ENCODE assay signal across 8 cellular contexts in the genomic region with DNA sequence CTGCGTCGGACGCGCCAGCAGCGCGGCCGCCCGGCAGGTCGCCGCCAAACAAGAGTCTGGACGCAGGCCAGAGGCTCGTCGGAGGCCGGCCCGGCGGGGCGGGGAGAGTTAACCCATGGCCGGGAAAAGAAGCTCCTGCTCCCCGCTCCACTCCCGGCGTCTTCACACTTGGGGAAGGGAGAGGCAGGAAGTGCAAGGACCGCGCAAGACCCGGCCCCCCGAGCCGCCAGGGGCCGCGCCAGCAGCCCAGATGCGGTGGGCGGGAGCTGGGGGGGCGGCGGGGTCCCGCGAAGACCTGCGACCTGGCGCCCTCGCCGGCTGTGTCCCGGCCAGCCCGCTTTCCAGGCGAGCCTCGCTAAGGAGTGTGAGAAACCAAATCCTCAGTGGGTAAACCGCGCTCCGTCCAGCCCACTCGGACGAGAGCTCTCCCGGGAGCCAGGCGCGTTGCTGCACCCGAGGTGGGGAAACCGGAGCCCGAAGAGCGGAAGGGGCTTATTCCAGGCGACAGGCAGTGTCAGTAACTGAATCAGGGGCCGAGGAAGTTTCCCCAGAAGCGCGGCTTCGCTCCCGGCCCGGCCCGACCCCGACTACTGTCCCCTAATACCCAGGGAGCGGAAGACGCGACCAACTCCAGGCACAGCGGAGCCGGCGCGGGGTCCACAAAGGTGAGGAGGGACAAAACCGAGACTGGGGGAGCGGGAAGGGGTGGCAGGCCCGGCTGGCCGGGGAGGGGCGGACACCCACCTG. TPM values are rescaled to one million over a fixed set of nuclear protein-coding genes. Genes with fewer than 3 reads are reported as not detected.
DNase-seq lines count a peak whose midpoint lies in the region; ATAC-seq and TF ChIP-seq lines count a peak whose summit lies in the region.

No MANE protein-coding gene starts in this region.

- peaks cover 29% of the 10 kb centered on the region for H3K79me2 ChIP-seq in osteoblast (ENCODE audit: insufficient read depth, low read length)

- no peaks in the 10 kb centered on the region for H3K36me3 Mint-ChIP-seq in glutamatergic neuron (ENCODE audit: unreplicated experiment)

- no peak overlapping the region for H3K27ac Mint-ChIP-seq in glutamatergic neuron (ENCODE audit: unreplicated experiment)

- peak overlapping the region; percentile 84 for H2AFZ ChIP-seq in osteoblast (ENCODE audit: low read length)

- H3K4me2 ChIP-seq in osteoblast (ENCODE audit: insufficient read depth, low read length): peak overlapping the region; percentile 90

- DNase-seq in NCI-H146 (lab: John Stamatoyannopoulos, UW) (peak; percentile 14), NCI-H146 treated with DMSO at 0.1 percent for 48 hours (lab: John Stamatoyannopoulos, UW; ENCODE audit: unreplicated experiment) (no peak), glutamatergic neuron (peak; percentile 64), osteoblast (ENCODE audit: insufficient read length, low spot score, missing footprints) (peak; percentile 98)
- DNase-seq in activated T-cell treated with anti-CD3 and anti-CD28 coated beads, Interleukin-2, amount 50 U/mL, for 48 hours: peak; percentile 27 to 35

- H3K4me3 Mint-ChIP-seq in glutamatergic neuron (ENCODE audit: unreplicated experiment): peak overlapping the region; percentile 91

- H3K4me1 ChIP-seq in osteoblast (ENCODE audit: insufficient read depth, low read length): no peaks in the 10 kb centered on the region

- no peaks in the 10 kb centered on the region for H3K36me3 ChIP-seq in osteoblast (ENCODE audit: insufficient read depth, low read length)

- H3K9me3 ChIP-seq in osteoblast (ENCODE audit: low read depth, low read length): no peaks in the 10 kb centered on the region

- peaks cover 11% of the 10 kb centered on the region for H4K20me1 ChIP-seq in osteoblast (ENCODE audit: insufficient read depth, low read length)

- no peaks in the 10 kb centered on the region for H3K27me3 ChIP-seq in osteoblast (ENCODE audit: insufficient read depth, low read length)

- peak overlapping the region; percentile 37 for H3K27ac ChIP-seq in osteoblast (ENCODE audit: low read depth, low read length)

- ATAC-seq in HG03439 (IDR thresholded peaks at IDR 0.05; ENCODE audit: unreplicated experiment) (peak; percentile 17), GM19324 (IDR thresholded peaks at IDR 0.05; ENCODE audit: low FRiP score, unreplicated experiment) (no peak), HG03460 (IDR thresholded peaks at IDR 0.05; ENCODE audit: unreplicated experiment) (no peak)

- H3K4me1 Mint-ChIP-seq in glutamatergic neuron (ENCODE audit: low read depth, unreplicated experiment): peaks cover 21% of the 10 kb centered on the region

- peak overlapping the region; percentile 84 for H3K4me3 ChIP-seq in osteoblast (ENCODE audit: insufficient read depth, low read length)

- H3K27me3 Mint-ChIP-seq in glutamatergic neuron (ENCODE audit: unreplicated experiment): peaks cover 21% of the 10 kb centered on the region

- TF ChIP-seq CTCF in glutamatergic neuron (IDR thresholded peaks at IDR 0.05; ENCODE audit: partially characterized antibody, unreplicated experiment) (no peak), osteoblast (IDR thresholded peaks at IDR 0.05; ENCODE audit: extremely low read depth, low read depth, low read length) (no peak)

- peaks cover 11% of the 10 kb centered on the region for H3K9me3 Mint-ChIP-seq in glutamatergic neuron (ENCODE audit: unreplicated experiment)

RNA-seq across cellular contexts. Expression of gene ADAMTS7, which starts 0.7 kb away (rescaled TPM):
- 181 TPM for total RNA-seq in glutamatergic neuron (ENCODE audit: unreplicated experiment)
- total RNA-seq in osteoblast: 32.4 and 34.0 TPM in 2 replicates
